Comparison of ENCODE assay signal across 2 cellular contexts in genomic region chr2:31075393-31075792, GRCh38.
A peak's percentile ranks its signal among the peaks of the same experiment; 100 is the strongest.
TF ChIP-seq lines count a peak whose summit lies in the region.

No MANE protein-coding gene starts in this region.

TF ChIP-seq in GM23338, 12 proteins besides CTCF, POLR2A, EP300 and RAD21 (continued from another document):
- no peak for TF ChIP-seq REST (IDR thresholded peaks at IDR 0.05; ENCODE audit: unreplicated experiment)
- TF ChIP-seq NANOG (IDR thresholded peaks at IDR 0.05; ENCODE audit: borderline replicate concordance), result no peak
TF ChIP-seq in GM23338: peak in this region for 0.

TF ChIP-seq in neural cell, 6 proteins besides CTCF, POLR2A, EP300 and RAD21 (continued from another document):
- TF ChIP-seq REST (IDR thresholded peaks at IDR 0.05; ENCODE audit: borderline replicate concordance), result peak; percentile 78
